Comparison of ENCODE assay signal across 2 cellular contexts in the genomic region with DNA sequence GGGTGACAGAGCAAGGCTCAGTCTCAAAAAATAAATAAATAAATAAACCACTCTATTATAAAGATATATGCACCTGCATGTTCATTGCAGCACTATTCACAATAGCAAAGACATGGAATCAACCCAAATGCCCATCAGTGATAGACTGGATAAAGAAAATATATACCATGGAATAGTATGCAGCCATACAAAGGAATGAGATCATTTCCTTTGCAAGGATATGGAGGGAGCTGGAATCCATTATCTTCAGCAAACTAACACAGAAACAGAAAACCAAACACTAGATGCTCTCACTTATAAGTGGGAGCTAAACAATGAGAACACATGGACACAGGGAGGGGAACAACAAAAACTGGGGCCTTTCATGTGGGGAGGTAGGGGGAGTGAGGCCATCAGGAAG. TPM values are rescaled to one million over a fixed set of nuclear protein-coding genes. Genes with fewer than 3 reads are reported as not detected.
A peak's percentile ranks its signal among the peaks of the same experiment; 100 is the strongest.
DNase-seq lines count a peak whose midpoint lies in the region; ATAC-seq, FAIRE-seq and TF ChIP-seq lines count a peak whose summit lies in the region.
"Not testable (repeated sequence)": the region's sequence is repeated elsewhere in the genome, so short reads cannot be mapped to it uniquely, and the experiment has no call there.

No MANE protein-coding gene starts in this region.

- H3K4me1 ChIP-seq in K562 (replicated peaks in 1 of 2; ENCODE audit: control insufficient read depth in 2 of 2, insufficient read depth in 2 of 2, low read length in 2 of 2); HepG2 (ENCODE audit: insufficient read depth, low read length): not testable (repeated sequence)

- H3K4me2 ChIP-seq in K562 (ENCODE audit: insufficient read depth, low read length); HepG2 (ENCODE audit: low read depth, low read length): not testable (repeated sequence)

- not testable (repeated sequence) for ATAC-seq in K562, HepG2

- not testable (repeated sequence) for H2AFZ ChIP-seq in K562 (ENCODE audit: low read depth, low read length); HepG2 (ENCODE audit: low read length)

- not testable (repeated sequence) for TF ChIP-seq CTCF in K562 (IDR thresholded peaks at IDR 0.05 in 2 of 3, conservative IDR thresholded peaks at IDR 0.05 in 1 of 3; ENCODE audit: insufficient read depth in 2 of 3, low read depth in 1 of 3, low read length in 3 of 3); HepG2 (CRISPR knock-in tag; IDR thresholded peaks at IDR 0.05)

- not testable (repeated sequence) for TF ChIP-seq RAD21 in K562 (CRISPR knock-in tag; conservative IDR thresholded peaks at IDR 0.05 in 1 of 2, IDR thresholded peaks at IDR 0.05 in 1 of 2); HepG2 (CRISPR knock-in tag; IDR thresholded peaks at IDR 0.05)

- not testable (repeated sequence) for DNase-seq in K562 (ENCODE audit: extremely low read depth in 1 of 4, low spot score in 3 of 4); HepG2 (ENCODE audit: low spot score)

- TF ChIP-seq EP300 in K562 (IDR thresholded peaks at IDR 0.05; ENCODE audit: low read length); HepG2 (IDR thresholded peaks at IDR 0.05; ENCODE audit: low read depth in 2 of 2, low read length in 2 of 2); HepG2 (CRISPR knock-in tag; IDR thresholded peaks at IDR 0.05; ENCODE audit: borderline replicate concordance): not testable (repeated sequence)

- H3K27ac ChIP-seq in K562 (ENCODE audit: extremely low read depth, low read depth, low read length); HepG2 (ENCODE audit: extremely low read length, insufficient read depth, low read length): not testable (repeated sequence)

- H3K9me1 ChIP-seq in K562 (ENCODE audit: control insufficient read depth, insufficient read depth, low read length): not testable (repeated sequence)

- H3K9me3 ChIP-seq in K562 (replicated peaks; ENCODE audit: control insufficient read depth, insufficient read depth, low read depth, low read length); HepG2 (ENCODE audit: low read length): not testable (repeated sequence)

- CTCF ChIA-PET in K562 (lab: Yijun Ruan, JAX; ENCODE audit: low intra/inter-chr PET ratio); HepG2 (lab: Yijun Ruan, JAX; ENCODE audit: low intra/inter-chr PET ratio, low total read pairs): not testable (repeated sequence)

- not testable (repeated sequence) for H3K9ac ChIP-seq in K562 (ENCODE audit: insufficient read depth in 1 of 2, low read depth in 2 of 2, low read length in 2 of 2); HepG2 (ENCODE audit: insufficient read depth, low read depth, low read length)

- TF ChIP-seq POLR2A in K562 (conservative IDR thresholded peaks at IDR 0.05); HepG2 (IDR thresholded peaks at IDR 0.05; ENCODE audit: insufficient read depth in 1 of 2, low read depth in 2 of 2, low read length in 2 of 2): not testable (repeated sequence)

- H3K79me2 ChIP-seq in K562 (ENCODE audit: control insufficient read depth, insufficient read depth, low read length); HepG2 (ENCODE audit: insufficient read depth, low read length): not testable (repeated sequence)

- not testable (repeated sequence) for H3K36me3 ChIP-seq in K562 (ENCODE audit: control insufficient read depth, insufficient read depth, low read length); HepG2 (replicated peaks in 1 of 2; ENCODE audit: control insufficient read depth in 1 of 2, insufficient read depth in 2 of 2, low read length in 2 of 2)

- BruUV-seq in K562 (replicated peaks; lab: Mats Ljungman, UMichigan); HepG2 (replicated peaks; lab: Mats Ljungman, UMichigan): not testable (repeated sequence)

- FAIRE-seq in K562 (lab: Jason Lieb, UNC); HepG2 (lab: Jason Lieb, UNC): not testable (repeated sequence)

- not testable (repeated sequence) for H3K27me3 ChIP-seq in K562 (ENCODE audit: control insufficient read depth in 2 of 2, insufficient read depth in 2 of 2, low read length in 2 of 2); HepG2 (ENCODE audit: control insufficient read depth in 1 of 2, insufficient read depth in 2 of 2, low read length in 2 of 2)

- POLR2A ChIA-PET in K562 (lab: Yijun Ruan, JAX); HepG2 (lab: Yijun Ruan, JAX): not testable (repeated sequence)

- intact Hi-C loops in K562 (cut with micrococcal nuclease); HepG2 (cut with micrococcal nuclease; ENCODE audit: unreplicated experiment): not testable (repeated sequence)

- not testable (repeated sequence) for H3K4me3 ChIP-seq in K562; HepG2 (replicated peaks in 1 of 3; ENCODE audit: insufficient read depth in 1 of 3, low read depth in 2 of 3, low read length in 3 of 3)

- H4K20me1 ChIP-seq in K562 (replicated peaks; ENCODE audit: control insufficient read depth, insufficient read depth, low read length); HepG2 (ENCODE audit: insufficient read depth, low read length): not testable (repeated sequence)

- in situ Hi-C loops in K562 (cut with MboI); HepG2 (cut with HindIII; ENCODE audit: extremely low pct_ligation_motif_present, low pct_unique_long_range_greater_than_20kb): not testable (repeated sequence)

TF ChIP-seq in K562, 482 proteins besides CTCF, POLR2A, EP300 and RAD21:
- peak; percentile 18 for TF ChIP-seq RBM25 (IDR thresholded peaks at IDR 0.05; ENCODE audit: low read depth, low read length, severe bottlenecking)

TF ChIP-seq in HepG2, 621 proteins besides CTCF, POLR2A, EP300 and RAD21:
- peak; percentile 96 for TF ChIP-seq ZNF260 (CRISPR knock-in tag; IDR thresholded peaks at IDR 0.05; ENCODE audit: borderline replicate concordance, low read depth)
TF ChIP-seq in HepG2: peak in this region for 1; not testable (repeated sequence) for 620.

RNA-seq across cellular contexts. Expression of a gene that starts 18.8 kb away (rescaled TPM):
- 9.1 and 30.1 TPM in 2 replicates for total RNA-seq in K562 (2011; cell fraction: chromatin; rRNA removed; ENCODE audit: low replicate concordance)
- total RNA-seq in K562 (2011; cell fraction: nucleolus; rRNA removed): 3.4 and 5.7 TPM in 2 replicates
- total RNA-seq in K562 (2011; cell fraction: nucleoplasm; rRNA removed): 10.6 and 16.4 TPM in 2 replicates
- total RNA-seq in K562 (2014; rRNA removed) (1.8 and 2.7 TPM in 2 replicates), K562 (2014; rRNA removed; fragmentation: Illumina TruSeq; extraction: Trizol) (4.3 and 5.4 TPM in 2 replicates), K562 (2015; rRNA removed; fragmentation: Illumina TruSeq; extraction: Trizol) (3.8 and 4.1 TPM in 2 replicates), K562 (2021) (3.8 and 4.5 TPM in 2 replicates), HepG2 (2016; rRNA removed; fragmentation: Illumina TruSeq; extraction: Trizol) (51.6 and 68.8 TPM in 2 replicates)
- polyA plus RNA-seq in K562 (2011; rRNA removed) (5.5 and 6.1 TPM in 2 replicates), K562 (2014; fragmentation: Illumina TruSeq; extraction: Trizol) (2.7 and 3.0 TPM in 2 replicates), K562 (2014; fragmentation: Nextera tagmentation; extraction: Ambion mirVana) (under 1 TPM; 0.53 to 0.95 TPM), K562 (2014; rRNA removed) (4.9 and 5.9 TPM in 2 replicates), HepG2 (2011; rRNA removed) (11.0 and 12.6 TPM in 2 replicates)
- polyA plus RNA-seq in K562 (2011; cell fraction: cytosol; rRNA removed): 1.8 and 2.1 TPM in 2 replicates
- 11.2 and 12.4 TPM in 2 replicates for polyA plus RNA-seq in K562 (2011; cell fraction: nucleus; rRNA removed)
- 2.0 and 2.7 TPM in 2 replicates for polyA plus RNA-seq in K562 (2012)
- polyA minus RNA-seq in K562 (2011; rRNA and poly(A)+ RNA removed): 9.4 and 11.6 TPM in 2 replicates
- 2.3 and 2.6 TPM in 2 replicates for polyA minus RNA-seq in K562 (2011; cell fraction: cytosol; rRNA and poly(A)+ RNA removed)
- polyA minus RNA-seq in K562 (2011; cell fraction: nucleus; rRNA and poly(A)+ RNA removed): 8.6 and 19.4 TPM in 2 replicates
- total RNA-seq in HepG2 (2016; cell fraction: cytosol; rRNA removed; fragmentation: Illumina TruSeq; extraction: Trizol; ENCODE audit: low read depth): 10.0 and 11.5 TPM in 2 replicates
- 47.5 and 62.1 TPM in 2 replicates for total RNA-seq in HepG2 (2016; cell fraction: insoluble cytoplasmic fraction; rRNA removed; fragmentation: Illumina TruSeq; extraction: Trizol)
- total RNA-seq in HepG2 (2016; cell fraction: membrane; rRNA removed; fragmentation: Illumina TruSeq; extraction: Trizol): 48.3 and 49.1 TPM in 2 replicates
- total RNA-seq in HepG2 (2016; cell fraction: nucleus; rRNA removed; fragmentation: Illumina TruSeq; extraction: Trizol): 43.8 and 44.8 TPM in 2 replicates
- polyA plus RNA-seq in HepG2 (2011; cell fraction: cytosol; rRNA removed): 6.4 and 7.3 TPM in 2 replicates
- 11.9 and 15.1 TPM in 2 replicates for polyA plus RNA-seq in HepG2 (2011; cell fraction: nucleus; rRNA removed)
- polyA plus RNA-seq in HepG2 (2012): 18.9 and 24.1 TPM in 2 replicates
- polyA plus RNA-seq in HepG2 (2016; cell fraction: cytosol; fragmentation: Illumina TruSeq; extraction: Trizol; ENCODE audit: low read depth): 4.1 and 6.0 TPM in 2 replicates
- polyA plus RNA-seq in HepG2 (2016; cell fraction: insoluble cytoplasmic fraction; fragmentation: Illumina TruSeq; extraction: Trizol; ENCODE audit: low read depth): 33.9 and 34.3 TPM in 2 replicates
- polyA plus RNA-seq in HepG2 (2016; cell fraction: membrane; fragmentation: Illumina TruSeq; extraction: Trizol; ENCODE audit: low read depth): 18.7 and 19.9 TPM in 2 replicates
- 16.2 and 18.6 TPM in 2 replicates for polyA plus RNA-seq in HepG2 (2016; cell fraction: nucleus; fragmentation: Illumina TruSeq; extraction: Trizol; ENCODE audit: insufficient read depth, low read depth)
- polyA minus RNA-seq in HepG2 (2011; rRNA and poly(A)+ RNA removed; ENCODE audit: low replicate concordance): 4.7 and 17.9 TPM in 2 replicates
- polyA minus RNA-seq in HepG2 (2011; cell fraction: cytosol; rRNA and poly(A)+ RNA removed): 17.1 and 17.5 TPM in 2 replicates
- 74.5 and 98.8 TPM in 2 replicates for polyA minus RNA-seq in HepG2 (2011; cell fraction: nucleus; rRNA and poly(A)+ RNA removed)
